In genomic region chr5:118592678-118593328, GRCh38 we compare ENCODE assay signal across 1 cellular context.
TF ChIP-seq lines count a peak whose summit lies in the region.

No MANE protein-coding gene starts in this region.

TF ChIP-seq in HepG2, 621 proteins besides CTCF, POLR2A, EP300 and RAD21 (continued from another document):
- TF ChIP-seq TRAFD1 (CRISPR knock-in tag; IDR thresholded peaks at IDR 0.05; ENCODE audit: borderline replicate concordance) (no peak), ZBTB40 (IDR thresholded peaks at IDR 0.05) (no peak), ZBTB40 (CRISPR knock-in tag; IDR thresholded peaks at IDR 0.05) (no peak), ZNF232 (CRISPR knock-in tag; IDR thresholded peaks at IDR 0.05; ENCODE audit: borderline replicate concordance) (no peak), AKAP8 (CRISPR knock-in tag; IDR thresholded peaks at IDR 0.05) (no peak), RARA (CRISPR knock-in tag; IDR thresholded peaks at IDR 0.05) (no peak), ZNF639 (CRISPR knock-in tag; conservative IDR thresholded peaks at IDR 0.05) (no peak)
